In the genomic region with DNA sequence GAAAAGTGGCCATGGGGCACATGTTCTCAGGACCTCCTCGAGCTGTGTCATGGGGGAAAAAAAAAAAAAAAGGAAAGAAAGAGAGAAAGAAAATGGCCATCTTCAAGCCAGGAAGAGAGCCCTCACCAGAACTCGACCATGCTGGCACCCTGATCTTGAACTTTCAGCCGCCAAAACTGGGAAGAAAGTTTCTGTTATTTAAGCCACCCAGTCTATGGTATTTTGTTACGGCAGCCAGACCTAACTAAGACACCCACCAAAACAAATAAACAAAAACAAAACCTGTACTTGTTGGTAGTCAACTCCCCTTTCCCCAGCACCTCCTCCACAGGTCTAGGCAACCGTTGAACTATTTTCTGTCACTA, we compare ENCODE assay signal across 4 cellular contexts. TPM values are rescaled to one million over a fixed set of nuclear protein-coding genes. Genes with fewer than 3 reads are reported as not detected.
"Had no signal": no experiment of that assay in that cellular context is flagged by ENCODE, and none has a peak within 500 bp of the region (broad histone marks: within the 10 kb centered on the region; RNA-seq: fewer than 3 reads in every experiment).

No MANE protein-coding gene starts in this region.

- DNase-seq: GDM1, GF-D8 had no signal

- H3K4me3 ChIP-seq: GM12878 had no signal

RNA-seq across cellular contexts. Expression of gene SLC13A2, which starts 26.1 kb away (rescaled TPM):
- total RNA-seq: G401 had no signal

RNA-seq across cellular contexts. Expression of gene FOXN1, which starts 58.8 kb away (rescaled TPM):
- total RNA-seq: G401, GM12878 had no signal
- polyA plus RNA-seq: GM12878 had no signal
